ENCODE assay signal across 9 cellular contexts in the genomic region with DNA sequence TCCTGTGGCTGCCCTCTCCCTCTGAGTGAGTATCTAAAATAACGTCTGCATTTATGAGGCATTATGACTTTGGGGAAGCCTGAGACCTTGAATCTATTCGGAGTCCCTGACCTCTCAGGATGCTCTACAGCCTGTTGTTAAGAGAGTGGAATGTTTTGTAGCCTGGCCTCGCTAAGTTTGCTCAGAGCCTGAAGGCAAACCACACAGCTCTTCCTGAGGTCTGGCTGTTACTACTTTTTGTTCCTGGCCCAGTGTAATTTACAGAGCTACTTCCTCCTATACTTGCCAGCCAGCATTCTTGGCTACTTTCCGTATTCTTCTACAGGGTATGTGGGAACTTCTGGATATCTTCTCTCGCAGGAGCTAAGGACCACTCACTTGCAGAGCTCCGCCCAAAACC. TPM values are rescaled to one million over a fixed set of nuclear protein-coding genes. Genes with fewer than 3 reads are reported as not detected.
DNase-seq lines count a peak whose midpoint lies in the region; ATAC-seq and TF ChIP-seq lines count a peak whose summit lies in the region.
"Had no signal": no experiment of that assay in that cellular context is flagged by ENCODE, and none has a peak within 500 bp of the region (broad histone marks: within the 10 kb centered on the region; RNA-seq: fewer than 3 reads in every experiment).

No MANE protein-coding gene starts in this region.

- no peak overlapping the region for H3K9ac ChIP-seq in PC-3 (ENCODE audit: low read length)
- no peak overlapping the region for H3K9ac ChIP-seq in trophoblast cell (ENCODE audit: low read length)

- H4K91ac ChIP-seq in trophoblast cell (ENCODE audit: low read depth, low read length): no peak overlapping the region

- CTCF ChIA-PET in PC-3 (lab: Charles Lee): no interaction called here

- H3K4me1 ChIP-seq in PC-3 (ENCODE audit: insufficient read depth, low read length) (peaks cover 23% of the 10 kb centered on the region), esophagus squamous epithelium (peaks cover under 1 to 39% (median 5%) of the 10 kb centered on the region in 3 donors), trophoblast cell (ENCODE audit: control insufficient read depth in 1 of 2, insufficient read depth in 2 of 2, low read length in 2 of 2) (peaks cover 4 to 5% of the 10 kb centered on the region in 2 experiments)

- peaks cover 10% of the 10 kb centered on the region for H3K79me1 ChIP-seq in trophoblast cell (ENCODE audit: low read length)

- no peak overlapping the region for H3K23ac ChIP-seq in trophoblast cell (ENCODE audit: low read length)

- H4K20me1 ChIP-seq in PC-3 (ENCODE audit: low read length): no peaks in the 10 kb centered on the region

- no peak overlapping the region for H3K18ac ChIP-seq in trophoblast cell (ENCODE audit: low read length)

- H3K36me3 ChIP-seq in PC-3 (ENCODE audit: low read depth, low read length) (no peaks in the 10 kb centered on the region), esophagus squamous epithelium (no peaks in the 10 kb centered on the region), trophoblast cell (ENCODE audit: control insufficient read depth in 1 of 2, insufficient read depth in 2 of 2, low read length in 2 of 2) (no peaks in the 10 kb centered on the region)

- WGBS in esophagus squamous epithelium, 2 donors: 18 to 26% methylated on average over 5 to 6 of the region's 6 CpGs
- WGBS in trophoblast cell (ENCODE audit: extremely low coverage, insufficient coverage, insufficient read length): no CpG with 5 or more reads among the region's 6 CpGs

- intact Hi-C loops in PC-3 (cut with micrococcal nuclease): loop anchor here (10.0 kb wide), 1 partner anchor 230 kb away; a partner anchor contains a TSS
- intact Hi-C loops in esophagus squamous epithelium (cut with DNase I): no loop called here

- H3K79me2 ChIP-seq in PC-3 (ENCODE audit: low read length) (peaks cover 18% of the 10 kb centered on the region), trophoblast cell (ENCODE audit: control insufficient read depth, insufficient read depth, low read length, poor library complexity) (peaks cover 7% of the 10 kb centered on the region)

- H3F3A ChIP-seq in PC-3 (ENCODE audit: low read length, unreplicated experiment): no peaks in the 10 kb centered on the region

- H2AK5ac ChIP-seq in trophoblast cell (ENCODE audit: low read length): no peak overlapping the region

- ATAC-seq in PC-3 (peak; percentile 66), GM19395 (IDR thresholded peaks at IDR 0.05; ENCODE audit: unreplicated experiment) (no peak), GM18520 (IDR thresholded peaks at IDR 0.05; ENCODE audit: unreplicated experiment) (no peak)
- ATAC-seq: stimulated activated naive CD8-positive, alpha-beta T cell treated with anti-CD3 and anti-CD28 coated beads, Interleukin-15, amount 100 ng/mL, for 72 hours had no signal

- H4K8ac ChIP-seq in trophoblast cell (ENCODE audit: low read depth, low read length): no peak overlapping the region

- H3K4me2 ChIP-seq in PC-3 (ENCODE audit: low read length) (peak overlapping the region; percentile 56), trophoblast cell (ENCODE audit: low read length) (peak overlapping the region; percentile 4)

- TF ChIP-seq POLR2A in esophagus squamous epithelium (IDR thresholded peaks at IDR 0.05): no peak

- no TSS peak for BruUV-seq in PC-3 (replicated peaks; lab: Mats Ljungman, UMichigan)

- DNase-seq in ELF-1 (ENCODE audit: low read depth, low spot score) (peak; percentile 91), PC-3 (peak; percentile 67), esophagus squamous epithelium (lab: John Stamatoyannopoulos, UW) (no peak), trophoblast cell (peak in 1 of 2 donors; percentile 15)
- no peak for DNase-seq in stimulated activated CD4-positive, alpha-beta T cell treated with anti-CD3 and anti-CD28 coated beads, Interleukin-12 subunit alpha, Interleukin-12 subunit beta, amount 100 ng/mL, for 4 hours
- DNase-seq in activated T-cell treated with anti-CD3 and anti-CD28 coated beads, Interleukin-2, amount 50 U/mL, for 1 hour: no peak
- DNase-seq: stimulated activated naive CD8-positive, alpha-beta T cell treated with anti-CD3 and anti-CD28 coated beads, Interleukin-15, amount 100 ng/mL, for 72 hours had no signal

- H3K27me3 ChIP-seq in PC-3 (ENCODE audit: low read length) (no peaks in the 10 kb centered on the region), esophagus squamous epithelium (no peaks in the 10 kb centered on the region), trophoblast cell (ENCODE audit: insufficient read depth, low read length) (no peaks in the 10 kb centered on the region)

- H4K12ac ChIP-seq in trophoblast cell (ENCODE audit: low read depth, low read length): no peak overlapping the region

- H2AFZ ChIP-seq in PC-3 (ENCODE audit: low read length) (peak overlapping the region; percentile 38), trophoblast cell (ENCODE audit: insufficient read depth, low read length, poor library complexity) (no peak overlapping the region)

- H3K27ac ChIP-seq in PC-3 (ENCODE audit: low read length) (no peak overlapping the region), esophagus squamous epithelium (peak overlapping the region; percentile 5 to 52 (median 42)), trophoblast cell (ENCODE audit: low read depth, low read length) (peak overlapping the region; percentile 69)

- H2BK120ac ChIP-seq in trophoblast cell (ENCODE audit: insufficient read depth, low read length, poor library complexity): no peak overlapping the region

- TF ChIP-seq CTCF in PC-3 (conservative IDR thresholded peaks at IDR 0.05; ENCODE audit: low read depth, low read length) (no peak), esophagus squamous epithelium (IDR thresholded peaks at IDR 0.05) (no peak)

- H3K9me3 ChIP-seq in PC-3 (ENCODE audit: low read length): no peaks in the 10 kb centered on the region
- H3K9me3 ChIP-seq in esophagus squamous epithelium: no peaks in the 10 kb centered on the region
- no peaks in the 10 kb centered on the region for H3K9me3 ChIP-seq in trophoblast cell (ENCODE audit: insufficient read depth, low read depth, low read length)

- no peak overlapping the region for H2BK12ac ChIP-seq in trophoblast cell (ENCODE audit: low read length)

- H2BK5ac ChIP-seq in trophoblast cell (ENCODE audit: low read depth, low read length, poor library complexity): no peak overlapping the region

- peak overlapping the region; percentile 12; the same call in 1 of the 2 replicates for H3K4me3 ChIP-seq in PC-3 (ENCODE audit: low read length)
- no peak overlapping the region for H3K4me3 ChIP-seq in esophagus squamous epithelium
- H3K4me3 ChIP-seq in trophoblast cell (ENCODE audit: low read depth, low read length): no peak overlapping the region

- no peak overlapping the region for H3K4ac ChIP-seq in trophoblast cell (ENCODE audit: low read depth, low read length)

- POLR2A ChIA-PET in PC-3 (lab: Charles Lee; ENCODE audit: unreplicated experiment): interaction anchor here (0.6 kb wide), 1 partner anchor 380 kb away, joined by 4 read pairs; no protein-coding TSS in a partner anchor

- H3K9me2 ChIP-seq in PC-3 (replicated peaks; ENCODE audit: low read length): no peaks in the 10 kb centered on the region

- H3K14ac ChIP-seq in trophoblast cell (ENCODE audit: low read length): no peak overlapping the region

RNA-seq across cellular contexts. Expression of a gene that starts 3.6 kb away (rescaled TPM):
- total RNA-seq in PC-3 (2014; rRNA removed) (28.5 and 31.0 TPM in 2 replicates), esophagus squamous epithelium (10 to 100 TPM; 10.6 to 33.8 (median 25.6) TPM)
- 18.6 and 20.9 TPM in 2 replicates for polyA plus RNA-seq in trophoblast cell (2013)

Comparison
In these comparisons a context has a peak if more than half of its experiments do, and no peak if none do; other contexts are left out.
1. DNase-seq: peak in ELF-1 (single experiment) and PC-3 (single experiment); none in esophagus squamous epithelium (single experiment), stimulated activated CD4-positive, alpha-beta T cell treated with anti-CD3 and anti-CD28 coated beads, Interleukin-12 subunit alpha, Interleukin-12 subunit beta, amount 100 ng/mL, for 4 hours (single experiment) and activated T-cell treated with anti-CD3 and anti-CD28 coated beads, Interleukin-2, amount 50 U/mL, for 1 hour (single experiment).